ENCODE assay signal across 15 cellular contexts in genomic region chr14:94125659-94126418, GRCh38. TPM values are rescaled to one million over a fixed set of nuclear protein-coding genes. Genes with fewer than 3 reads are reported as not detected.
A peak's percentile ranks its signal among the peaks of the same experiment; 100 is the strongest.
DNase-seq lines count a peak whose midpoint lies in the region; ATAC-seq and TF ChIP-seq lines count a peak whose summit lies in the region.
"Had no signal": no experiment of that assay in that cellular context is flagged by ENCODE, and none has a peak within 500 bp of the region (broad histone marks: within the 10 kb centered on the region; RNA-seq: fewer than 3 reads in every experiment).

No MANE protein-coding gene starts in this region.

- no peak overlapping the region for H3K4me3 Mint-ChIP-seq in endodermal cell
- H3K4me3 Mint-ChIP-seq: CD14-positive monocyte had no signal

- H3K9me3 Mint-ChIP-seq in endodermal cell = no peaks in the 10 kb centered on the region

- DNase-seq in cardiac septum (ENCODE audit: low spot score) (peak; percentile 63), heart left ventricle (no peak), endodermal cell (peak; percentile 19), posterior vena cava (ENCODE audit: low spot score) (peak; percentile 52), NCI-H2029 (lab: John Stamatoyannopoulos, UW) (no peak), lower lobe of right lung (no peak)
- DNase-seq: Caco-2, DMS53, KG1, NCI-H1092, NCI-H446 treated with DMSO at 0.1 percent for 48 hours, NCI-H774 had no signal

- no peak overlapping the region for H3K27ac ChIP-seq in heart left ventricle
- no peak overlapping the region for H3K27ac ChIP-seq in endodermal cell (ENCODE audit: low read depth, low read length)
- H3K27ac ChIP-seq in lower lobe of right lung = no peak overlapping the region

- H3K27me3 ChIP-seq in heart left ventricle (no peaks in the 10 kb centered on the region), endodermal cell (ENCODE audit: control insufficient read depth, insufficient read depth, low read length, poor library complexity, severe bottlenecking) (no peaks in the 10 kb centered on the region), lower lobe of right lung (ENCODE audit: low read depth) (no peaks in the 10 kb centered on the region)

- TF ChIP-seq POLR2A in heart left ventricle (IDR thresholded peaks at IDR 0.05) = no peak

- peaks cover 5% of the 10 kb centered on the region for H3K4me1 Mint-ChIP-seq in endodermal cell

- ATAC-seq in heart left ventricle = no peak
- no peak for ATAC-seq in lower lobe of right lung
- no peak for ATAC-seq in HG02678 (IDR thresholded peaks at IDR 0.05; ENCODE audit: unreplicated experiment)
- ATAC-seq: Right ventricle myocardium inferior had no signal

- H3K36me3 ChIP-seq in heart left ventricle (peaks cover 0 to 12% (median 0%) of the 10 kb centered on the region in 9 donors), endodermal cell (ENCODE audit: control insufficient read depth, insufficient read depth, low read length) (no peaks in the 10 kb centered on the region), lower lobe of right lung (peaks cover 8% of the 10 kb centered on the region)

- intact Hi-C loops in cardiac septum (cut with DNase I) (loop anchor here (5.0 kb wide), 1 partner anchor 44 kb away; the partner anchor contains the start of genes DDX24 and IFI27L1), heart left ventricle (cut with DNase I) (loop anchor here in 1 of 10 donors (5.0 kb wide), 1 partner anchor 44 kb away; the partner anchor contains the start of genes DDX24 and IFI27L1), posterior vena cava (cut with DNase I) (no loop called here), lower lobe of right lung (cut with DNase I) (no loop called here)

- H3K4me3 ChIP-seq in heart left ventricle (no peak overlapping the region), endodermal cell (ENCODE audit: low read length) (no peak overlapping the region), lower lobe of right lung (no peak overlapping the region)

- WGBS in heart left ventricle, 4 donors = 85 to 91% (median 86%) methylated on average over 5 to 6 of the region's 6 CpGs
- 90 to 100% methylated on average over 3 to 6 of the region's 6 CpGs for WGBS in endodermal cell (ENCODE audit: insufficient coverage in 1 of 2, insufficient read length in 1 of 2), 2 experiments

- no peaks in the 10 kb centered on the region for H3K36me3 Mint-ChIP-seq in endodermal cell (ENCODE audit: low read depth)

- peaks cover 0 to 18% (median 8%) of the 10 kb centered on the region in 12 donors for H3K4me1 ChIP-seq in heart left ventricle
- H3K4me1 ChIP-seq in endodermal cell (ENCODE audit: control insufficient read depth, insufficient read depth, low read length) = no peaks in the 10 kb centered on the region
- peaks cover 8% of the 10 kb centered on the region for H3K4me1 ChIP-seq in lower lobe of right lung
- H3K4me1 ChIP-seq: Caco-2 had no signal

- no peak overlapping the region for H3K9ac ChIP-seq in endodermal cell (ENCODE audit: extremely low read depth, low read length, poor library complexity, severe bottlenecking)

- TF ChIP-seq CTCF in heart left ventricle (IDR thresholded peaks at IDR 0.05) (no peak), endodermal cell (conservative IDR thresholded peaks at IDR 0.05) (no peak), lower lobe of right lung (IDR thresholded peaks at IDR 0.05) (no peak)

- H3K9me3 ChIP-seq in heart left ventricle (peaks cover 0 to 5% (median 0%) of the 10 kb centered on the region in 12 donors), endodermal cell (ENCODE audit: control insufficient read depth, low read length) (no peaks in the 10 kb centered on the region), lower lobe of right lung (no peaks in the 10 kb centered on the region)
- H3K9me3 ChIP-seq: Caco-2 had no signal

- H3K27me3 Mint-ChIP-seq in endodermal cell (ENCODE audit: insufficient read depth) = peaks cover 17% of the 10 kb centered on the region

- H3K27ac Mint-ChIP-seq in endodermal cell = no peak overlapping the region

RNA-seq across cellular contexts. Expression of gene IFI27L2, which starts 3.6 kb away (rescaled TPM):
- 93.0 TPM for total RNA-seq in cardiac septum
- total RNA-seq in heart left ventricle = 100 to 1,000 TPM in 1 of 9 donors, 10 to 100 TPM in 8; 44.8 to 102 (median 61.4) TPM
- polyA plus RNA-seq in heart left ventricle = 10 to 100 TPM; 68.9 to 71.3 TPM
- 10 to 100 TPM; 36.0 to 43.7 TPM for total RNA-seq in endodermal cell
- polyA plus RNA-seq in endodermal cell (2013, experiment 1 of 2) = 59.6 TPM
- polyA plus RNA-seq in endodermal cell (2013, experiment 2 of 2) = 46.0 TPM
- 10 to 100 TPM; 39.7 to 43.1 TPM for total RNA-seq in posterior vena cava
- total RNA-seq in lower lobe of right lung = 49.7 TPM

RNA-seq across cellular contexts. Expression of gene IFI27, which starts 15.3 kb away (rescaled TPM):
- 147 TPM for total RNA-seq in cardiac septum
- total RNA-seq in heart left ventricle = 100 to 1,000 TPM; 135 to 458 (median 177) TPM
- polyA plus RNA-seq in heart left ventricle = 100 to 1,000 TPM; 446 to 469 TPM
- 1 to 10 TPM; 1.9 to 9.0 TPM for total RNA-seq in endodermal cell
- 4.2 TPM for polyA plus RNA-seq in endodermal cell (2013, experiment 1 of 2)
- polyA plus RNA-seq in endodermal cell (2013, experiment 2 of 2) = 2.6 TPM
- total RNA-seq in posterior vena cava = 100 to 1,000 TPM; 122 to 282 TPM
- 340 TPM for total RNA-seq in lower lobe of right lung

RNA-seq across cellular contexts. Expression of gene IFI27L1, which starts 44.7 kb away (rescaled TPM):
- total RNA-seq in cardiac septum (9.3 TPM), heart left ventricle (10 to 100 TPM in 7 of 9 donors, 1 to 10 TPM in 2; 8.9 to 30.8 (median 16.0) TPM), endodermal cell (10 to 100 TPM; 40.0 to 47.2 TPM), posterior vena cava (10 to 100 TPM; 11.2 to 21.7 TPM), lower lobe of right lung (10.9 TPM)
- 10 to 100 TPM; 19.4 to 45.0 TPM for polyA plus RNA-seq in heart left ventricle
- polyA plus RNA-seq in endodermal cell (2013, experiment 1 of 2) = 25.0 TPM
- 20.8 TPM for polyA plus RNA-seq in endodermal cell (2013, experiment 2 of 2)

RNA-seq across cellular contexts. Expression of gene DDX24, which starts 44.8 kb away (rescaled TPM):
- total RNA-seq in cardiac septum (245 TPM), heart left ventricle (100 to 1,000 TPM; 161 to 268 (median 209) TPM), endodermal cell (100 to 1,000 TPM; 131 to 137 TPM), posterior vena cava (100 to 1,000 TPM; 166 to 175 TPM), lower lobe of right lung (163 TPM)
- 100 to 1,000 TPM; 113 to 123 TPM for polyA plus RNA-seq in heart left ventricle
- polyA plus RNA-seq in endodermal cell (2013, experiment 1 of 2) = 151 TPM
- polyA plus RNA-seq in endodermal cell (2013, experiment 2 of 2) = 146 TPM

RNA-seq across cellular contexts. Expression of gene PPP4R4, which starts 48.3 kb away (rescaled TPM):
- total RNA-seq in cardiac septum (0.30 TPM), heart left ventricle (1 to 10 TPM in 1 of 9 donors, under 1 TPM in 3, not detected in 5; 0.06 to 1.0 (median 0.66) TPM), endodermal cell (1 to 10 TPM; 4.6 to 8.4 TPM), posterior vena cava (under 1 TPM; 0.32 to 0.38 TPM), lower lobe of right lung (5.9 TPM)
- polyA plus RNA-seq in heart left ventricle = under 1 TPM in 1 of 2 donors, not detected in 1; 0.40 TPM
- 5.2 TPM for polyA plus RNA-seq in endodermal cell (2013, experiment 1 of 2)
- polyA plus RNA-seq in endodermal cell (2013, experiment 2 of 2) = 4.4 TPM

Comparison
In these comparisons a context has a peak if more than half of its experiments do, and no peak if none do; other contexts are left out.
1. DNase-seq: peak in cardiac septum (single experiment), endodermal cell (single experiment) and posterior vena cava (single experiment); none in heart left ventricle (0 of 5), NCI-H2029 (single experiment) and lower lobe of right lung (single experiment).
2. RNA of gene IFI27, which starts 15.3 kb away (total RNA-seq): 340 TPM in lower lobe of right lung (single experiment), 122 to 282 TPM in posterior vena cava, 135 to 458 TPM in heart left ventricle and 147 TPM in cardiac septum (single experiment); 1.9 to 9.0 TPM in endodermal cell; every median in the first group is over 10 times any median in the second.